In the genomic region with DNA sequence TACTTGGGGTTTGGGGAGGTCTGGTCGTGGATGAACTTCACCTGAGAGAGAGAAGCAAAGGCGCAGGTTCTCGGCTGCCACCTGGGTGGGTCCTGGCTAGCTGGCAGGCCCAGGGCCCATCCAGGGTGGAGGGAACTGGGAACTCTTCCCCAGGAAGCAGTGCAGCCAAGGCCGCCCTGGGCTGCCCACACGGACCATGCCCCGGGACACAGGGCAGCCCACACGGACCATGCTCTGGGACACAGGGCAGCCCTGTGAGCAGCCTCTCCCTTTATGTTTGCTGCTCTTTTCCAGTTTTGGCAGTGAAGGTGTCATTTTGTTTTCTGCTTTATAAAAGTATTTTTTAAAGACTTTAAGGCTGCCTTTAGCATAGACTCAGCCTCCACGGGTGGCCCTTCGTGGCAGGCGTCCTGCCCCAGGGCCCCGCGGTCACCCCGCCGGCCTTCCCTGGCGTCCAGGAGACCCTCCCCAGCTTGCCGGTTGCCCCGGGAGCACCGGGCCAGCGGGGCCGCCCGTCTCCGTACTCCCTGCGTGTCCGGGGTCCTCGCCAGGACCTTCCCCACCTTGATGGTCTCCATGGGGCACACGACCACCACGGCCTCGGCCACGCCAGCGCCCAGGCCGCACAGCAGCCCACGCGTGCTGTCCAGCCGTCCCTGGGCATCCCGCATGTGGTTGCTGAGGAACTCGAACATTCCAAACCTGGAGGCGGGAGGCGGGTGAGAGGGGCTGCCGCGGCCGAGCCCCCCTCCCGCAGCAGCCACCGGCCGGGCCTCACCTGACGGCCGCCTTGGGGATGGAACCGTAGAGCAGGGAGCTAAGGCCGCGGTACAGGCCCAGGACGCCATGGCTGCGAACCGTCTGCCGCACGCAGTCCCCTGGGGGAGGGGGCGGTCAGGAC, we compare ENCODE assay signal across 8 cellular contexts. TPM values are rescaled to one million over a fixed set of nuclear protein-coding genes. Genes with fewer than 3 reads are reported as not detected.
DNase-seq lines count a peak whose midpoint lies in the region; FAIRE-seq and TF ChIP-seq lines count a peak whose summit lies in the region.

No MANE protein-coding gene starts in this region.

- H4K20me1 ChIP-seq in astrocyte (ENCODE audit: insufficient read depth, low read length): peaks cover 51% of the 10 kb centered on the region

- peak overlapping the region; percentile 73 for H2AFZ ChIP-seq in astrocyte (ENCODE audit: low read depth, low read length)

- H3K4me1 ChIP-seq in astrocyte (ENCODE audit: insufficient read depth, low read length): peaks cover 39% of the 10 kb centered on the region

- H3K27ac ChIP-seq in astrocyte (ENCODE audit: low read depth, low read length): peak overlapping the region; percentile 19

- CTCF ChIA-PET in activated naive CD4-positive, alpha-beta T cell treated with anti-CD3 and anti-CD28 coated beads for 36 hours (lab: Charles Lee): interaction anchor here (0.6 to 1.7 kb wide), 3 partner anchors 301 to 710 kb away, joined by 3 to 5 read pairs (median 3); a partner anchor contains a TSS

- H3K9me3 Mint-ChIP-seq in activated naive CD4-positive, alpha-beta T cell treated with anti-CD3 and anti-CD28 coated beads for 36 hours: no peaks in the 10 kb centered on the region
- H3K9me3 Mint-ChIP-seq in astrocyte (ENCODE audit: unreplicated experiment): no peaks in the 10 kb centered on the region
- no peaks in the 10 kb centered on the region for H3K9me3 Mint-ChIP-seq in type B pancreatic cell

- no peaks in the 10 kb centered on the region for H3K27me3 ChIP-seq in astrocyte (ENCODE audit: insufficient read depth, low read length)

- H3K27me3 Mint-ChIP-seq in activated naive CD4-positive, alpha-beta T cell treated with anti-CD3 and anti-CD28 coated beads for 36 hours (ENCODE audit: low read depth): no peaks in the 10 kb centered on the region
- no peaks in the 10 kb centered on the region for H3K27me3 Mint-ChIP-seq in astrocyte (ENCODE audit: low read depth, unreplicated experiment)
- no peaks in the 10 kb centered on the region for H3K27me3 Mint-ChIP-seq in type B pancreatic cell

- peaks cover 1% of the 10 kb centered on the region for H3K36me3 Mint-ChIP-seq in activated naive CD4-positive, alpha-beta T cell treated with anti-CD3 and anti-CD28 coated beads for 36 hours (ENCODE audit: low read depth)
- H3K36me3 Mint-ChIP-seq in astrocyte (ENCODE audit: low read depth, unreplicated experiment): peaks cover 11% of the 10 kb centered on the region
- no peaks in the 10 kb centered on the region for H3K36me3 Mint-ChIP-seq in type B pancreatic cell

- peak overlapping the region; percentile 85 for H3K4me2 ChIP-seq in astrocyte (ENCODE audit: low read length)

- no peak overlapping the region for H3K27ac Mint-ChIP-seq in activated naive CD4-positive, alpha-beta T cell treated with anti-CD3 and anti-CD28 coated beads for 36 hours
- H3K27ac Mint-ChIP-seq in astrocyte (ENCODE audit: unreplicated experiment) (no peak overlapping the region), type B pancreatic cell (no peak overlapping the region)

- no peaks in the 10 kb centered on the region for H3K36me3 ChIP-seq in astrocyte (ENCODE audit: insufficient read depth, low read length)

- no peak for TF ChIP-seq POLR2A in lower leg skin (IDR thresholded peaks at IDR 0.05)

- whole genome bisulfite sequencing in lower leg skin, 2 donors: 19 to 29% methylated on average over 34 to 51 of the region's 55 CpGs

- intact Hi-C loops in activated naive CD4-positive, alpha-beta T cell treated with anti-CD3 and anti-CD28 coated beads for 36 hours (cut with micrococcal nuclease): loop anchor here (2.0 to 5.0 kb wide), 4 partner anchors 33 to 255 kb away; a partner anchor contains a TSS
- intact Hi-C loops in lower leg skin (cut with DNase I; ENCODE audit: low total_unique reads): no loop called here

- peaks cover 44% of the 10 kb centered on the region for H3K4me1 Mint-ChIP-seq in activated naive CD4-positive, alpha-beta T cell treated with anti-CD3 and anti-CD28 coated beads for 36 hours (ENCODE audit: low read depth)
- H3K4me1 Mint-ChIP-seq in astrocyte (ENCODE audit: low read depth, unreplicated experiment) (peaks cover 27% of the 10 kb centered on the region), type B pancreatic cell (ENCODE audit: unreplicated experiment) (peaks cover 19% of the 10 kb centered on the region)

- H3K79me2 ChIP-seq in astrocyte (ENCODE audit: insufficient read depth, low read length): peaks cover 58% of the 10 kb centered on the region

- no peak for DNase-seq in activated naive CD4-positive, alpha-beta T cell treated with anti-CD3 and anti-CD28 coated beads for 36 hours
- no peak for DNase-seq in activated naive CD4-positive, alpha-beta T cell treated with Interleukin-2 at 50 U/mL for 16 hours
- DNase-seq in astrocyte (ENCODE audit: low read depth) (no peak), lower leg skin (ENCODE audit: low spot score in 2 of 2) (no peak), type B pancreatic cell (ENCODE audit: extremely low spot score, unreplicated experiment) (no peak), DMS153 (lab: John Stamatoyannopoulos, UW) (no peak), ecto neural progenitor cell (ENCODE audit: low spot score) (no peak), NCI-H1417 (lab: John Stamatoyannopoulos, UW) (no peak)

- H3K4me3 ChIP-seq in astrocyte (ENCODE audit: insufficient read depth, low read depth, low read length): peak overlapping the region; percentile 71
- peak overlapping the region; percentile 84 for H3K4me3 ChIP-seq in lower leg skin (ENCODE audit: low read depth, poor library complexity, severe bottlenecking)

- H3K4me3 Mint-ChIP-seq in activated naive CD4-positive, alpha-beta T cell treated with anti-CD3 and anti-CD28 coated beads for 36 hours: peak overlapping the region; percentile 57
- H3K4me3 Mint-ChIP-seq in astrocyte (ENCODE audit: unreplicated experiment) (peak overlapping the region; percentile 81), type B pancreatic cell (peak overlapping the region; percentile 84)

- H3K9me3 ChIP-seq in astrocyte (ENCODE audit: insufficient read depth, low read depth, low read length): no peaks in the 10 kb centered on the region

- no peak for TF ChIP-seq CTCF in astrocyte (IDR thresholded peaks at IDR 0.05; ENCODE audit: insufficient read depth, low read depth, low read length)
- TF ChIP-seq CTCF in lower leg skin (IDR thresholded peaks at IDR 0.05): no peak
- no peak for TF ChIP-seq CTCF in type B pancreatic cell (conservative IDR thresholded peaks at IDR 0.05)

- no peak for FAIRE-seq in astrocyte (lab: Jason Lieb, UNC)

- peak overlapping the region; percentile 82 for H3K9ac ChIP-seq in astrocyte (ENCODE audit: low read length)

RNA-seq across cellular contexts. Expression of a gene that starts 1.1 kb away (rescaled TPM):
- total RNA-seq in activated naive CD4-positive, alpha-beta T cell treated with anti-CD3 and anti-CD28 coated beads for 36 hours: 10 to 100 TPM; 54.0 to 58.4 TPM
- 84.5 and 97.9 TPM in 2 replicates for total RNA-seq in astrocyte
- total RNA-seq in lower leg skin: 10 to 100 TPM; 60.1 to 83.2 (median 71.1) TPM
- 83.2 and 94.4 TPM in 2 replicates for total RNA-seq in type B pancreatic cell (ENCODE audit: low replicate concordance)

RNA-seq across cellular contexts. Expression of a gene that starts 27.3 kb away (rescaled TPM):
- total RNA-seq in activated naive CD4-positive, alpha-beta T cell treated with anti-CD3 and anti-CD28 coated beads for 36 hours: not detected
- total RNA-seq in astrocyte (not detected in 2 replicates), lower leg skin (1 to 10 TPM in 1 of 4 donors, under 1 TPM in 1, not detected in 2; 0.42 to 2.6 TPM), type B pancreatic cell (ENCODE audit: low replicate concordance) (not detected in 2 replicates)

RNA-seq across cellular contexts. Expression of a gene that starts 33.0 kb away (rescaled TPM):
- total RNA-seq in activated naive CD4-positive, alpha-beta T cell treated with anti-CD3 and anti-CD28 coated beads for 36 hours: 10 to 100 TPM in 1 of 2 experiments, 1 to 10 TPM in 1; 9.9 to 11.0 TPM
- total RNA-seq in astrocyte (16.0 and 16.1 TPM in 2 replicates), lower leg skin (10 to 100 TPM; 23.1 to 36.0 (median 25.9) TPM), type B pancreatic cell (ENCODE audit: low replicate concordance) (15.7 and 19.5 TPM in 2 replicates)

RNA-seq across cellular contexts. Expression of a gene that starts 46.3 kb away (rescaled TPM):
- total RNA-seq in activated naive CD4-positive, alpha-beta T cell treated with anti-CD3 and anti-CD28 coated beads for 36 hours: not detected
- total RNA-seq in astrocyte: not detected in 2 replicates
- not detected for total RNA-seq in lower leg skin
- total RNA-seq in type B pancreatic cell (ENCODE audit: low replicate concordance): not detected in 2 replicates

RNA-seq across cellular contexts. Expression of a gene that starts 55.2 kb away (rescaled TPM):
- total RNA-seq in activated naive CD4-positive, alpha-beta T cell treated with anti-CD3 and anti-CD28 coated beads for 36 hours: 10 to 100 TPM; 15.4 to 16.4 TPM
- total RNA-seq in astrocyte (48.4 and 49.4 TPM in 2 replicates), lower leg skin (100 to 1,000 TPM in 3 of 4 donors, 10 to 100 TPM in 1; 88.7 to 142 (median 141) TPM), type B pancreatic cell (ENCODE audit: low replicate concordance) (75.2 and 83.1 TPM in 2 replicates)
